Comparison of ENCODE assay signal across 8 cellular contexts in genomic region chr2:64143154-64144056, GRCh38. TPM values are rescaled to one million over a fixed set of nuclear protein-coding genes. Genes with fewer than 3 reads are reported as not detected.
DNase-seq lines count a peak whose midpoint lies in the region; ATAC-seq and TF ChIP-seq lines count a peak whose summit lies in the region.

No MANE protein-coding gene starts in this region.

- H3K9me3 ChIP-seq in endodermal cell (ENCODE audit: control insufficient read depth, low read length) (no peaks in the 10 kb centered on the region), mesodermal cell (ENCODE audit: control insufficient read depth, low read length) (no peaks in the 10 kb centered on the region)

- CTCF ChIA-PET in activated B cell treated with CpG ODN at 0.5 μM for 24 hours (lab: Charles Lee), result interaction anchor here (1.0 to 1.6 kb wide), 3 partner anchors 79 to 185 kb away, joined by 3 to 9 read pairs (median 7); no protein-coding TSS in a partner anchor

- peak overlapping the region; percentile 76 for H3K9ac ChIP-seq in endodermal cell (ENCODE audit: extremely low read depth, low read length, poor library complexity, severe bottlenecking)

- ATAC-seq in HG02610 (IDR thresholded peaks at IDR 0.05; ENCODE audit: unreplicated experiment) (peak; percentile 12), activated B cell treated with CpG ODN at 0.5 μM for 24 hours (ENCODE audit: low read depth) (peak; percentile 7)

- H3K27ac Mint-ChIP-seq in activated B cell treated with CpG ODN at 0.5 μM for 24 hours, result peak overlapping the region; percentile 95
- peak overlapping the region; percentile 87 for H3K27ac Mint-ChIP-seq in endodermal cell

- H3K36me3 ChIP-seq in endodermal cell (ENCODE audit: control insufficient read depth, insufficient read depth, low read length) (peaks cover 22% of the 10 kb centered on the region), mesodermal cell (ENCODE audit: control insufficient read depth, insufficient read depth, low read length) (peaks cover 8% of the 10 kb centered on the region)

- peak overlapping the region; percentile 94 for H3K4me3 ChIP-seq in endodermal cell (ENCODE audit: low read length)
- H3K4me3 ChIP-seq in mesodermal cell (ENCODE audit: extremely low read depth, insufficient read depth, low read length, poor library complexity, severe bottlenecking), result peak overlapping the region; percentile 75

- H3K4me1 ChIP-seq in endodermal cell (ENCODE audit: control insufficient read depth, insufficient read depth, low read length) (peaks cover 5% of the 10 kb centered on the region), mesodermal cell (ENCODE audit: control insufficient read depth, insufficient read depth, low read length, poor library complexity, severe bottlenecking) (peaks cover 6% of the 10 kb centered on the region)

- H3K27me3 Mint-ChIP-seq in activated B cell treated with CpG ODN at 0.5 μM for 24 hours (no peaks in the 10 kb centered on the region), endodermal cell (ENCODE audit: insufficient read depth) (no peaks in the 10 kb centered on the region)

- intact Hi-C loops in activated B cell treated with CpG ODN at 0.5 μM for 24 hours (cut with micrococcal nuclease), result loop anchor here (1.0 to 5.0 kb wide), 8 partner anchors 35 to 381 kb away; partner anchors contain the start of gene AFTPH

- H3K27me3 ChIP-seq in endodermal cell (ENCODE audit: control insufficient read depth, insufficient read depth, low read length, poor library complexity, severe bottlenecking), result no peaks in the 10 kb centered on the region

- H3K4me1 Mint-ChIP-seq in activated B cell treated with CpG ODN at 0.5 μM for 24 hours (peaks cover 46% of the 10 kb centered on the region), endodermal cell (peaks cover 23% of the 10 kb centered on the region)

- WGBS in endodermal cell (ENCODE audit: insufficient coverage in 1 of 2, insufficient read length in 1 of 2), 2 experiments, result 0 to 1% methylated on average over 31 to 66 of the region's 69 CpGs
- WGBS in mesodermal cell (ENCODE audit: insufficient coverage in 2 of 2), 2 experiments, result 0 to 2% methylated on average over 28 to 39 of the region's 69 CpGs

- H3K9me3 Mint-ChIP-seq in activated B cell treated with CpG ODN at 0.5 μM for 24 hours, result no peaks in the 10 kb centered on the region
- H3K9me3 Mint-ChIP-seq in endodermal cell, result no peaks in the 10 kb centered on the region

- H3K36me3 Mint-ChIP-seq in activated B cell treated with CpG ODN at 0.5 μM for 24 hours (ENCODE audit: low read depth) (peaks cover 30% of the 10 kb centered on the region), endodermal cell (ENCODE audit: low read depth) (peaks cover 27% of the 10 kb centered on the region)

- TF ChIP-seq CTCF in activated B cell treated with CpG ODN at 0.5 μM for 24 hours (IDR thresholded peaks at IDR 0.05) (no peak), endodermal cell (conservative IDR thresholded peaks at IDR 0.05) (no peak)

- DNase-seq in NCI-H1436 (lab: John Stamatoyannopoulos, UW) (peak; percentile 9), NCI-H1436 treated with DMSO at 0.1 percent for 48 hours (lab: John Stamatoyannopoulos, UW) (no peak), NCI-H128 (lab: John Stamatoyannopoulos, UW; ENCODE audit: unreplicated experiment) (peak; percentile 8), activated B cell treated with CpG ODN at 0.5 μM for 24 hours (no peak), endodermal cell (peak; percentile 72), superior temporal gyrus (ENCODE audit: extremely low spot score) (peak; percentile 74)

- H3K4me3 Mint-ChIP-seq in activated B cell treated with CpG ODN at 0.5 μM for 24 hours, result peak overlapping the region; percentile 96
- no peak overlapping the region for H3K4me3 Mint-ChIP-seq in endodermal cell

- POLR2A ChIA-PET in activated B cell treated with CpG ODN at 0.5 μM for 24 hours (lab: Charles Lee), result interaction anchor here (0.6 to 3.6 kb wide), 19 partner anchors 9 to 512 kb away, joined by 3 to 46 read pairs (median 4); no protein-coding TSS in a partner anchor

- H3K27ac ChIP-seq in endodermal cell (ENCODE audit: low read depth, low read length) (peak overlapping the region; percentile 93), mesodermal cell (ENCODE audit: low read depth, low read length, severe bottlenecking) (peak overlapping the region; percentile 88)

RNA-seq across cellular contexts. Expression of gene PELI1, which starts 0.8 kb away (rescaled TPM):
- total RNA-seq in activated B cell treated with CpG ODN at 0.5 μM for 24 hours (81.4 and 93.1 TPM in 2 replicates), endodermal cell (100 to 1,000 TPM; 178 to 184 TPM)
- 59.1 TPM for polyA plus RNA-seq in endodermal cell (2013, experiment 1 of 2)
- polyA plus RNA-seq in endodermal cell (2013, experiment 2 of 2), result 52.6 TPM
- 46.5 TPM for polyA plus RNA-seq in mesodermal cell (2013, experiment 1 of 2)
- 43.7 TPM for polyA plus RNA-seq in mesodermal cell (2013, experiment 2 of 2)

Comparison
In these comparisons a context has a peak if more than half of its experiments do, and no peak if none do; other contexts are left out.
1. DNase-seq: peak in NCI-H1436 (single experiment), NCI-H128 (single experiment), endodermal cell (single experiment) and superior temporal gyrus (single experiment); none in NCI-H1436 treated with DMSO at 0.1 percent for 48 hours (single experiment) and activated B cell treated with CpG ODN at 0.5 μM for 24 hours (single experiment).